Comparison of ENCODE assay signal across 13 cellular contexts in genomic region chr2:97742381-97742847, GRCh38. TPM values are rescaled to one million over a fixed set of nuclear protein-coding genes. Genes with fewer than 3 reads are reported as not detected.
DNase-seq lines count a peak whose midpoint lies in the region; ATAC-seq and TF ChIP-seq lines count a peak whose summit lies in the region.
"Had no signal": no experiment of that assay in that cellular context is flagged by ENCODE, and none has a peak within 500 bp of the region (broad histone marks: within the 10 kb centered on the region; RNA-seq: fewer than 3 reads in every experiment).

No MANE protein-coding gene starts in this region.

- H3K4me3 ChIP-seq in upper lobe of right lung (no peak overlapping the region), esophagus squamous epithelium (no peak overlapping the region)
- H3K4me3 ChIP-seq: thoracic aorta had no signal

- no peak overlapping the region for H3K27ac ChIP-seq in upper lobe of right lung
- no peak overlapping the region for H3K27ac ChIP-seq in esophagus squamous epithelium
- H3K27ac ChIP-seq: thoracic aorta had no signal

- no peak for TF ChIP-seq CTCF in upper lobe of right lung (IDR thresholded peaks at IDR 0.05)
- no peak for TF ChIP-seq CTCF in esophagus squamous epithelium (IDR thresholded peaks at IDR 0.05)

- 43 to 45% methylated on average over 3 to 4 of the region's 4 CpGs for WGBS in esophagus squamous epithelium, 2 donors

- H3K9me3 ChIP-seq in upper lobe of right lung (no peaks in the 10 kb centered on the region), esophagus squamous epithelium (no peaks in the 10 kb centered on the region)
- H3K9me3 ChIP-seq: thoracic aorta had no signal

- no peak for TF ChIP-seq POLR2A in esophagus squamous epithelium (IDR thresholded peaks at IDR 0.05)

- H3K27me3 ChIP-seq in upper lobe of right lung (no peaks in the 10 kb centered on the region), esophagus squamous epithelium (no peaks in the 10 kb centered on the region)

- H3K4me1 ChIP-seq in upper lobe of right lung (no peaks in the 10 kb centered on the region), esophagus squamous epithelium (peaks cover 4 to 38% (median 7%) of the 10 kb centered on the region in 3 donors)

- H3K36me3 ChIP-seq in upper lobe of right lung (no peaks in the 10 kb centered on the region), esophagus squamous epithelium (peaks cover 0 to 10% (median 0%) of the 10 kb centered on the region in 3 donors)
- H3K36me3 ChIP-seq: thoracic aorta had no signal

- ATAC-seq in upper lobe of right lung, result no peak

- peak; percentile 71 for DNase-seq in ELR (ENCODE audit: low read depth)
- peak; percentile 23 for DNase-seq in LHCN-M2 (ENCODE audit: low read depth)
- DNase-seq in activated effector memory CD4-positive, alpha-beta T cell treated with anti-CD3 and anti-CD28 coated beads, Interleukin-2, amount 50 U/mL, for 16 hours, result peak; percentile 69
- DNase-seq in iris pigment epithelial cell (ENCODE audit: low read depth), result peak; percentile 25
- no peak for DNase-seq in NCI-H345 (lab: John Stamatoyannopoulos, UW)
- no peak for DNase-seq in Kasumi-1 (lab: John Stamatoyannopoulos, UW)
- DNase-seq in upper lobe of right lung, result no peak
- no peak for DNase-seq in esophagus squamous epithelium (lab: John Stamatoyannopoulos, UW)
- DNase-seq: DMS53, naive B cell, NCI-H1436, SIG-M5 had no signal

- intact Hi-C loops in upper lobe of right lung (cut with DNase I) (no loop called here), esophagus squamous epithelium (cut with DNase I) (no loop called here)

RNA-seq across cellular contexts. Expression of gene ZAP70, which starts 29.0 kb away (rescaled TPM):
- total RNA-seq in LHCN-M2 (2014; rRNA removed), result 0.40 TPM in 1 of 2 replicates, not detected in the other
- not detected for polyA plus RNA-seq in LHCN-M2 (2012)
- total RNA-seq in upper lobe of right lung, result 10.2 TPM
- 1 to 10 TPM; 2.2 to 7.8 (median 3.3) TPM for total RNA-seq in esophagus squamous epithelium

Comparison
In these comparisons a context has a peak if more than half of its experiments do, and no peak if none do; other contexts are left out.
1. DNase-seq: peak in ELR (single experiment), LHCN-M2 (single experiment), activated effector memory CD4-positive, alpha-beta T cell treated with anti-CD3 and anti-CD28 coated beads, Interleukin-2, amount 50 U/mL, for 16 hours (single experiment) and iris pigment epithelial cell (single experiment); none in NCI-H345 (single experiment), Kasumi-1 (0 of 2), upper lobe of right lung (single experiment) and esophagus squamous epithelium (single experiment).